ENCODE assay signal across 1 cellular context in the genomic region with DNA sequence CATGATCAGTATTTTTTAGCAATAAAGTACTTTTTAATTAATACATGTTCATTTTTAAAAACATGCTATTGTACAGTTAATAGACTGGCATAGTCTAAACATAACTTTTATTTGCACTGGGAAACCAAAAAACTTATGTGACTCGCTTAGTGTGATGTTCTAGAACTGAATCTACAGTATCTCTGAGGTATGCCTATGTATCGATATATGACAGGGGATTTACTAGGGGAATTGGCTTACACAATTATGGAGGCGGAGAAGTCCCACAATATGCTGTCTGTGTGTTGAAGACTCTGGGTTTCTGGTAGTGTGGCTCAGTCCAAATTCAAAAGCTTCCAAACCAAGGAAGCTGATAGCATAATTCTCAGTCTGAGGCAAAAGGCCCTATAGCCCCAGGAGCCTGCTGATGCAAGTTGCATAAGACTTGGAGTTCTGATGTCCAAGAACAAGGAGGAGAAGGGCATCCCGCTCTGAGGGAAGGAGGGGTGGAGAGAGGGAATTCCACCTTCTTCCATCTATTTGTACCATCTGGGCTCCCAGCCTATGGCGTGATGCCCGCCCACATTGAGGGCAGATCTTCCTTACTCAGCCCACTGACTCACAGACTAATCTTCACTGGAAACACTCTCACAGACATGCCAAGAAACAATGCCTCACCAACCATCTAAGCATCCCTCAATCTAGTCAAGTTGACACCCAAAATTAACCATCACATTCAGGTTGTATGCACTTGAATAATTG.
TF ChIP-seq lines count a peak whose summit lies in the region.

No MANE protein-coding gene starts in this region.

TF ChIP-seq in SK-N-SH, 30 proteins besides CTCF, POLR2A, EP300 and RAD21 (continued from another document):
- no peak for TF ChIP-seq TAF1 (IDR thresholded peaks at IDR 0.05; ENCODE audit: borderline replicate concordance, low read depth, low read length)
- no peak for TF ChIP-seq JUND (IDR thresholded peaks at IDR 0.05)
- TF ChIP-seq TCF12 (IDR thresholded peaks at IDR 0.05) = 0 out of 2 replicates have a peak, but pooled peaks have one; percentile 24
- no peak for TF ChIP-seq EZH2phosphoT487 (IDR thresholded peaks at IDR 0.05; ENCODE audit: borderline replicate concordance, low read depth)
